In genomic region chr4:52983563-52984303, GRCh38 we compare ENCODE assay signal across 9 cellular contexts.
A peak's percentile ranks its signal among the peaks of the same experiment; 100 is the strongest.
DNase-seq lines count a peak whose midpoint lies in the region; ATAC-seq, FAIRE-seq and TF ChIP-seq lines count a peak whose summit lies in the region.
"Had no signal": no experiment of that assay in that cellular context is flagged by ENCODE, and none has a peak within 500 bp of the region (broad histone marks: within the 10 kb centered on the region; RNA-seq: fewer than 3 reads in every experiment).

No MANE protein-coding gene starts in this region.

- DNase-seq in activated CD4-positive, alpha-beta T cell treated with anti-CD3 and anti-CD28 coated beads, Interleukin-2, amount 10 ng/mL, durations not matched to agents 7 days and 5 days = peak; percentile 44
- no peak for DNase-seq in activated CD4-positive, alpha-beta T cell treated with anti-CD3 and anti-CD28 coated beads, Interleukin-2, amount 50 U/mL, for 1 hour
- DNase-seq in NCI-H2227 treated with DMSO at 0.1 percent for 48 hours (lab: John Stamatoyannopoulos, UW) (peak; percentile 19), adrenal gland (peak in 1 of 7 donors; percentile 27), left ventricle myocardium superior (no peak), small intestine (peak; percentile 75), occipital lobe (lab: John Stamatoyannopoulos, UW) (no peak)

- peaks cover 4% of the 10 kb centered on the region for H3K4me1 Mint-ChIP-seq in activated CD4-positive, alpha-beta T cell treated with anti-CD3 and anti-CD28 coated beads, Interleukin-2, amount 10 ng/mL, durations not matched to agents 7 days and 5 days

- peak; percentile 62 for FAIRE-seq in small intestine (lab: Jason Lieb, UNC)

- peak; percentile 62 to 76 (median 72) for TF ChIP-seq CTCF in adrenal gland (IDR thresholded peaks at IDR 0.05)

- H3K4me3 Mint-ChIP-seq in activated CD4-positive, alpha-beta T cell treated with anti-CD3 and anti-CD28 coated beads, Interleukin-2, amount 10 ng/mL, durations not matched to agents 7 days and 5 days = no peak overlapping the region
- H3K4me3 Mint-ChIP-seq: activated naive CD4-positive, alpha-beta T cell treated with anti-CD3 and anti-CD28 coated beads, Interleukin-2, amount 50 U/mL, for 24 hours had no signal

- H3K4me3 ChIP-seq in adrenal gland = no peak overlapping the region
- H3K4me3 ChIP-seq in small intestine (ENCODE audit: low read depth in 1 of 2, low read length in 2 of 2) = no peak overlapping the region

- no peak for TF ChIP-seq POLR2A in adrenal gland (IDR thresholded peaks at IDR 0.05)

- intact Hi-C loops in adrenal gland (cut with DNase I) = loop anchor here (2.0 to 10.0 kb wide), 5 partner anchors 429 to 746 kb away; no protein-coding TSS in a partner anchor
- intact Hi-C loops in left ventricle myocardium superior (cut with micrococcal nuclease) = loop anchor here (5.0 to 10.0 kb wide), 5 partner anchors 69 to 751 kb away; no protein-coding TSS in a partner anchor

- 0 to 2% (median 0%) methylated on average over 1 of the region's 1 CpG for WGBS in adrenal gland, 4 donors
- WGBS in small intestine, 3 donors = 0 to 2% (median 0%) methylated on average over 1 of the region's 1 CpG

- H3K27ac Mint-ChIP-seq in activated CD4-positive, alpha-beta T cell treated with anti-CD3 and anti-CD28 coated beads, Interleukin-2, amount 10 ng/mL, durations not matched to agents 7 days and 5 days = no peak overlapping the region
- H3K27ac Mint-ChIP-seq: activated naive CD4-positive, alpha-beta T cell treated with anti-CD3 and anti-CD28 coated beads, Interleukin-2, amount 50 U/mL, for 24 hours had no signal

- POLR2A ChIA-PET in activated CD4-positive, alpha-beta T cell treated with anti-CD3 and anti-CD28 coated beads, Interleukin-2, amount 10 ng/mL, durations not matched to agents 7 days and 5 days (lab: Charles Lee) = no interaction called here

- no peaks in the 10 kb centered on the region for H3K9me3 Mint-ChIP-seq in activated CD4-positive, alpha-beta T cell treated with anti-CD3 and anti-CD28 coated beads, Interleukin-2, amount 10 ng/mL, durations not matched to agents 7 days and 5 days
- H3K9me3 Mint-ChIP-seq: activated naive CD4-positive, alpha-beta T cell treated with anti-CD3 and anti-CD28 coated beads, Interleukin-2, amount 50 U/mL, for 24 hours had no signal

- peaks cover 15 to 36% of the 10 kb centered on the region in 2 donors for H3K4me1 ChIP-seq in adrenal gland (replicated peaks in 1 of 2)
- no peaks in the 10 kb centered on the region for H3K4me1 ChIP-seq in small intestine (ENCODE audit: control insufficient read depth in 2 of 2, insufficient read depth in 1 of 2, low read depth in 1 of 2, low read length in 1 of 2)

- H3K27me3 ChIP-seq in adrenal gland = no peaks in the 10 kb centered on the region
- no peaks in the 10 kb centered on the region for H3K27me3 ChIP-seq in small intestine (ENCODE audit: control insufficient read depth in 2 of 2, insufficient read depth in 2 of 2, low read length in 2 of 2)

- H3K27ac ChIP-seq in adrenal gland (peak overlapping the region in 2 of 5 donors; percentile 3 to 17), small intestine (ENCODE audit: low read depth in 1 of 2, low read length in 1 of 2) (no peak overlapping the region)

- ATAC-seq in HG02798 (IDR thresholded peaks at IDR 0.05; ENCODE audit: poor library complexity, unreplicated experiment) (peak; percentile 71), left ventricle myocardium superior (peak; percentile 78)

- H3K9me3 ChIP-seq in adrenal gland (replicated peaks in 1 of 3) = no peaks in the 10 kb centered on the region
- H3K9me3 ChIP-seq in small intestine (ENCODE audit: control insufficient read depth, low read depth) = no peaks in the 10 kb centered on the region

- no peaks in the 10 kb centered on the region for H3K27me3 Mint-ChIP-seq in activated CD4-positive, alpha-beta T cell treated with anti-CD3 and anti-CD28 coated beads, Interleukin-2, amount 10 ng/mL, durations not matched to agents 7 days and 5 days
- H3K27me3 Mint-ChIP-seq: activated naive CD4-positive, alpha-beta T cell treated with anti-CD3 and anti-CD28 coated beads, Interleukin-2, amount 50 U/mL, for 24 hours had no signal

- CTCF ChIA-PET in activated CD4-positive, alpha-beta T cell treated with anti-CD3 and anti-CD28 coated beads, Interleukin-2, amount 10 ng/mL, durations not matched to agents 7 days and 5 days (lab: Charles Lee) = interaction anchor here (1.3 to 1.7 kb wide), 4 partner anchors 10 to 439 kb away, joined by 3 to 5 read pairs (median 4); no protein-coding TSS in a partner anchor

- H3K36me3 Mint-ChIP-seq in activated CD4-positive, alpha-beta T cell treated with anti-CD3 and anti-CD28 coated beads, Interleukin-2, amount 10 ng/mL, durations not matched to agents 7 days and 5 days (ENCODE audit: low read depth) = no peaks in the 10 kb centered on the region
- H3K36me3 Mint-ChIP-seq: activated naive CD4-positive, alpha-beta T cell treated with anti-CD3 and anti-CD28 coated beads, Interleukin-2, amount 50 U/mL, for 24 hours had no signal

- no peaks in the 10 kb centered on the region for H3K36me3 ChIP-seq in adrenal gland (replicated peaks in 1 of 2)
- H3K36me3 ChIP-seq in small intestine (ENCODE audit: control insufficient read depth in 2 of 2, insufficient read depth in 2 of 2, low read length in 2 of 2) = no peaks in the 10 kb centered on the region

Comparison
In these comparisons a context has a peak if more than half of its experiments do, and no peak if none do; other contexts are left out.
1. DNase-seq: peak in activated CD4-positive, alpha-beta T cell treated with anti-CD3 and anti-CD28 coated beads, Interleukin-2, amount 10 ng/mL, durations not matched to agents 7 days and 5 days (single experiment), NCI-H2227 treated with DMSO at 0.1 percent for 48 hours (single experiment) and small intestine (single experiment); none in activated CD4-positive, alpha-beta T cell treated with anti-CD3 and anti-CD28 coated beads, Interleukin-2, amount 50 U/mL, for 1 hour (single experiment), left ventricle myocardium superior (single experiment) and occipital lobe (single experiment).